Comparison of ENCODE assay signal across 8 cellular contexts in genomic region chr17:42312285-42313130, GRCh38. TPM values are rescaled to one million over a fixed set of nuclear protein-coding genes. Genes with fewer than 3 reads are reported as not detected.
DNase-seq lines count a peak whose midpoint lies in the region; ATAC-seq, FAIRE-seq and TF ChIP-seq lines count a peak whose summit lies in the region.

No MANE protein-coding gene starts in this region.

- H3K36me3 Mint-ChIP-seq in astrocyte (ENCODE audit: low read depth, unreplicated experiment), result peaks cover 19% of the 10 kb centered on the region

- H3K4me3 ChIP-seq in Loucy (ENCODE audit: low read length, poor library complexity, severe bottlenecking), result peak overlapping the region; percentile 73
- H3K4me3 ChIP-seq in astrocyte (ENCODE audit: insufficient read depth, low read depth, low read length), result no peak overlapping the region
- H3K4me3 ChIP-seq in hepatocyte, result no peak overlapping the region

- H3K9ac ChIP-seq in Loucy (ENCODE audit: low read depth, low read length, poor library complexity, severe bottlenecking) (peak overlapping the region; percentile 95), astrocyte (ENCODE audit: low read length) (no peak overlapping the region)

- H3K27me3 ChIP-seq in Loucy (ENCODE audit: insufficient read depth, low read length, poor library complexity, severe bottlenecking) (no peaks in the 10 kb centered on the region), astrocyte (ENCODE audit: insufficient read depth, low read length) (no peaks in the 10 kb centered on the region), hepatocyte (no peaks in the 10 kb centered on the region)

- peak; percentile 77 for TF ChIP-seq CTCF in GM13976 (IDR thresholded peaks at IDR 0.05; ENCODE audit: borderline replicate concordance, control extremely low read depth, extremely low read depth, insufficient read depth, missing control alignments)
- peak; percentile 65 for TF ChIP-seq CTCF in Loucy (conservative IDR thresholded peaks at IDR 0.05; ENCODE audit: low read length)
- TF ChIP-seq CTCF in astrocyte (IDR thresholded peaks at IDR 0.05; ENCODE audit: insufficient read depth, low read depth, low read length), result peak; percentile 21
- peak; percentile 66 for TF ChIP-seq CTCF in hepatocyte (IDR thresholded peaks at IDR 0.05; ENCODE audit: poor library complexity)

- no peak overlapping the region for H3K4me3 Mint-ChIP-seq in astrocyte (ENCODE audit: unreplicated experiment)

- intact Hi-C loops in sciatic nerve (cut with DNase I), result no loop called here

- peak overlapping the region; percentile 97 for H3K4me2 ChIP-seq in Loucy (ENCODE audit: low read depth, low read length, poor library complexity, severe bottlenecking)
- H3K4me2 ChIP-seq in astrocyte (ENCODE audit: low read length), result peak overlapping the region; percentile 65
- H3K4me2 ChIP-seq in hepatocyte, result peak overlapping the region; percentile 71

- no peaks in the 10 kb centered on the region for H3K9me3 Mint-ChIP-seq in astrocyte (ENCODE audit: unreplicated experiment)

- H3F3A ChIP-seq in Loucy (ENCODE audit: low read depth), result peaks cover 35% of the 10 kb centered on the region

- H3K9me3 ChIP-seq in Loucy (ENCODE audit: insufficient read depth, low read depth, low read length) (no peaks in the 10 kb centered on the region), astrocyte (ENCODE audit: insufficient read depth, low read depth, low read length) (no peaks in the 10 kb centered on the region), hepatocyte (ENCODE audit: low read depth) (no peaks in the 10 kb centered on the region)

- H3K79me2 ChIP-seq in Loucy (ENCODE audit: insufficient read depth, low read length) (peaks cover 47% of the 10 kb centered on the region), astrocyte (ENCODE audit: insufficient read depth, low read length) (no peaks in the 10 kb centered on the region), hepatocyte (peaks cover 4% of the 10 kb centered on the region)

- H4K20me1 ChIP-seq in Loucy (ENCODE audit: insufficient read depth, low read length, poor library complexity, severe bottlenecking), result no peaks in the 10 kb centered on the region
- H4K20me1 ChIP-seq in astrocyte (ENCODE audit: insufficient read depth, low read length), result peaks cover 15% of the 10 kb centered on the region
- H4K20me1 ChIP-seq in hepatocyte (ENCODE audit: insufficient read depth, poor library complexity, severe bottlenecking), result no peaks in the 10 kb centered on the region

- no peaks in the 10 kb centered on the region for H3K27me3 Mint-ChIP-seq in astrocyte (ENCODE audit: low read depth, unreplicated experiment)

- H3K27ac Mint-ChIP-seq in astrocyte (ENCODE audit: unreplicated experiment), result no peak overlapping the region

- peaks cover 9% of the 10 kb centered on the region for H3K4me1 Mint-ChIP-seq in astrocyte (ENCODE audit: low read depth, unreplicated experiment)

- H3K36me3 ChIP-seq in Loucy (ENCODE audit: insufficient read depth, low read length) (peaks cover 55% of the 10 kb centered on the region), astrocyte (ENCODE audit: insufficient read depth, low read length) (peaks cover 17% of the 10 kb centered on the region), hepatocyte (replicated peaks; ENCODE audit: insufficient read depth, low read depth) (no peaks in the 10 kb centered on the region)

- no peaks in the 10 kb centered on the region for H3K9me2 ChIP-seq in Loucy (replicated peaks; ENCODE audit: low read depth, low read length)
- no peaks in the 10 kb centered on the region for H3K9me2 ChIP-seq in hepatocyte (replicated peaks; ENCODE audit: insufficient read depth)

- in situ Hi-C loops in GM13976 (cut with MboI; ENCODE audit: low sequenced_read_pairs, unreplicated experiment), result no loop called here

- DNase-seq in GM13976 (ENCODE audit: low spot score) (peak; percentile 86), T1000 (lab: John Stamatoyannopoulos, UW) (peak; percentile 74), astrocyte (ENCODE audit: low read depth) (peak; percentile 54), hepatocyte (ENCODE audit: low spot score) (peak; percentile 93), sciatic nerve (ENCODE audit: low spot score) (peak; percentile 93)
- no peak for DNase-seq in NK-92 treated with Interleukin-12 subunit alpha and Interleukin-12 subunit beta, amount 100 ng/mL, for 24 hours (lab: John Stamatoyannopoulos, UW)

- ATAC-seq in sciatic nerve (peak; percentile 88), GM19395 (IDR thresholded peaks at IDR 0.05; ENCODE audit: unreplicated experiment) (no peak)

- H3K4me1 ChIP-seq in Loucy (ENCODE audit: insufficient read depth, low read length, poor library complexity, severe bottlenecking) (peaks cover 76% of the 10 kb centered on the region), astrocyte (ENCODE audit: insufficient read depth, low read length) (peaks cover 6% of the 10 kb centered on the region), hepatocyte (ENCODE audit: insufficient read depth) (peaks cover 44% of the 10 kb centered on the region)

- no peak for FAIRE-seq in astrocyte (lab: Jason Lieb, UNC)

- 18% methylated on average over 36 of the region's 54 CpGs for WGBS in hepatocyte (ENCODE audit: low lambda C conversion rate, missing lambda C conversion rate)

- H3K27ac ChIP-seq in astrocyte (ENCODE audit: low read depth, low read length), result no peak overlapping the region
- peak overlapping the region; percentile 88 for H3K27ac ChIP-seq in hepatocyte

- H2AFZ ChIP-seq in Loucy (ENCODE audit: low read length) (no peak overlapping the region), astrocyte (ENCODE audit: low read depth, low read length) (no peak overlapping the region), hepatocyte (no peak overlapping the region)

RNA-seq across cellular contexts. Expression of gene STAT5A, which starts 24.2 kb away (rescaled TPM):
- total RNA-seq in astrocyte (0.77 and 1.9 TPM in 2 replicates), hepatocyte (5.5 and 6.5 TPM in 2 replicates), sciatic nerve (55.6 TPM)
- polyA plus RNA-seq in hepatocyte, result 3.5 and 6.1 TPM in 2 replicates

RNA-seq across cellular contexts. Expression of gene STAT5B, which starts 36.3 kb away (rescaled TPM):
- total RNA-seq in astrocyte (23.1 and 23.7 TPM in 2 replicates), hepatocyte (26.0 and 27.9 TPM in 2 replicates), sciatic nerve (90.8 TPM)
- 18.7 and 25.7 TPM in 2 replicates for polyA plus RNA-seq in hepatocyte

Comparison
In these comparisons a context has a peak if more than half of its experiments do, and no peak if none do; other contexts are left out.
1. CTCF ChIP-seq: peak in every context shown above with its lines; median percentile 77 in GM13976; 66 in hepatocyte; 65 in Loucy; 21 in astrocyte.